Comparison of ENCODE assay signal across 8 cellular contexts in genomic region chr12:12266389-12266872, GRCh38. TPM values are rescaled to one million over a fixed set of nuclear protein-coding genes. Genes with fewer than 3 reads are reported as not detected.
DNase-seq lines count a peak whose midpoint lies in the region; ATAC-seq and TF ChIP-seq lines count a peak whose summit lies in the region.

No MANE protein-coding gene starts in this region.

- H4K8ac ChIP-seq in neuronal stem cell (ENCODE audit: low read depth, low read length) = no peak overlapping the region

- H3K9me3 ChIP-seq in SK-N-MC (ENCODE audit: low read depth, low read length) (no peaks in the 10 kb centered on the region), neuronal stem cell (replicated peaks in 1 of 2; ENCODE audit: control insufficient read depth in 2 of 2, insufficient read depth in 1 of 2, low read depth in 1 of 2, low read length in 2 of 2) (peaks cover 0 to 7% of the 10 kb centered on the region in 2 donors)

- H3K27me3 Mint-ChIP-seq in activated CD4-positive, alpha-beta T cell treated with anti-CD3 and anti-CD28 coated beads for 36 hours = peaks cover 7% of the 10 kb centered on the region

- peaks cover 3 to 5% of the 10 kb centered on the region in 2 donors for H3K4me1 ChIP-seq in neuronal stem cell (ENCODE audit: control insufficient read depth in 2 of 2, insufficient read depth in 1 of 2, low read depth in 1 of 2, low read length in 2 of 2)

- H4K91ac ChIP-seq in neuronal stem cell (ENCODE audit: low read depth, low read length, poor library complexity) = peak overlapping the region; percentile 98

- H3K23ac ChIP-seq in neuronal stem cell (ENCODE audit: low read depth, low read length, poor library complexity) = peak overlapping the region; percentile 98

- peak overlapping the region; percentile 100 for H3K18ac ChIP-seq in neuronal stem cell (ENCODE audit: low read length)

- no CpG with 5 or more reads among the region's 27 CpGs for WGBS in neuronal stem cell (ENCODE audit: extremely low coverage in 2 of 2, insufficient read length in 2 of 2, insufficient replicate concordance in 1 of 2), 2 donors

- no peaks in the 10 kb centered on the region for H3K36me3 Mint-ChIP-seq in activated CD4-positive, alpha-beta T cell treated with anti-CD3 and anti-CD28 coated beads for 36 hours (ENCODE audit: low read depth)

- peak overlapping the region; percentile 100 for H2BK5ac ChIP-seq in neuronal stem cell (ENCODE audit: low read length)

- peak overlapping the region; percentile 100 for H3K14ac ChIP-seq in neuronal stem cell (ENCODE audit: low read length)

- H3K36me3 ChIP-seq in SK-N-MC (ENCODE audit: insufficient read depth, low read length) (no peaks in the 10 kb centered on the region), neuronal stem cell (replicated peaks in 1 of 2; ENCODE audit: control insufficient read depth in 2 of 2, insufficient read depth in 2 of 2, low read length in 2 of 2) (peaks cover 0 to 5% of the 10 kb centered on the region in 2 donors)

- TF ChIP-seq CTCF in fibroblast of mammary gland (conservative IDR thresholded peaks at IDR 0.05; ENCODE audit: control insufficient read depth, insufficient read depth, low read depth, low read length) = no peak

- no peaks in the 10 kb centered on the region for H3K9me3 Mint-ChIP-seq in activated CD4-positive, alpha-beta T cell treated with anti-CD3 and anti-CD28 coated beads for 36 hours (ENCODE audit: low read depth)

- no peak overlapping the region for H3K27ac Mint-ChIP-seq in activated CD4-positive, alpha-beta T cell treated with anti-CD3 and anti-CD28 coated beads for 36 hours

- H2BK120ac ChIP-seq in neuronal stem cell (ENCODE audit: low read depth, low read length) = peak overlapping the region; percentile 100

- intact Hi-C loops in activated CD4-positive, alpha-beta T cell treated with anti-CD3 and anti-CD28 coated beads for 36 hours (cut with DNase I, micrococcal nuclease) = loop anchor here in 1 of 2 experiments (2.0 to 5.0 kb wide), 2 partner anchors 430 to 714 kb away; partner anchors contain the start of gene GPR19

- no peaks in the 10 kb centered on the region for H3K27me3 ChIP-seq in neuronal stem cell (ENCODE audit: control insufficient read depth in 3 of 3, insufficient read depth in 3 of 3, low read depth in 1 of 3, low read length in 3 of 3)

- H3K4me3 ChIP-seq in SK-N-MC (peak overlapping the region; percentile 86), fibroblast of mammary gland (ENCODE audit: control insufficient read depth, low read depth, low read length) (peak overlapping the region; percentile 71), neuronal stem cell (ENCODE audit: low read length in 2 of 2) (peak overlapping the region; percentile 96 to 99)

- peaks cover 5% of the 10 kb centered on the region for H3K79me1 ChIP-seq in neuronal stem cell (ENCODE audit: low read depth, low read length)

- H2BK12ac ChIP-seq in neuronal stem cell (ENCODE audit: low read length) = no peak overlapping the region

- H2BK15ac ChIP-seq in neuronal stem cell (ENCODE audit: low read length) = peak overlapping the region; percentile 67

- peak overlapping the region; percentile 95 for H3K27ac ChIP-seq in SK-N-MC
- peak overlapping the region; percentile 100 for H3K27ac ChIP-seq in neuronal stem cell (replicated peaks; ENCODE audit: low read length)

- peak overlapping the region; percentile 98 for H3K9ac ChIP-seq in SK-N-MC (ENCODE audit: insufficient read length)
- peak overlapping the region; percentile 100 for H3K9ac ChIP-seq in neuronal stem cell (ENCODE audit: low read depth, low read length, poor library complexity)

- peak overlapping the region; percentile 69 for H3K4me2 ChIP-seq in neuronal stem cell (ENCODE audit: insufficient read depth, low read length, poor library complexity, severe bottlenecking)

- peak overlapping the region; percentile 98 for H3K4ac ChIP-seq in neuronal stem cell (ENCODE audit: low read length)

- H3K4me3 Mint-ChIP-seq in activated CD4-positive, alpha-beta T cell treated with anti-CD3 and anti-CD28 coated beads for 36 hours = peak overlapping the region; percentile 82

- H2AFZ ChIP-seq in neuronal stem cell (ENCODE audit: low read length) = peak overlapping the region; percentile 99

- CTCF ChIA-PET in activated CD4-positive, alpha-beta T cell treated with anti-CD3 and anti-CD28 coated beads for 36 hours (lab: Charles Lee) = interaction anchor here (1.2 to 2.9 kb wide), 2 partner anchors 61 to 64 kb away, joined by 3 to 10 read pairs; no protein-coding TSS in a partner anchor

- peak overlapping the region; percentile 4 for H2AK5ac ChIP-seq in neuronal stem cell (ENCODE audit: low read depth, low read length)

- ATAC-seq in activated CD4-positive, alpha-beta T cell treated with anti-CD3 and anti-CD28 coated beads for 36 hours = no peak
- no peak for ATAC-seq in HG02938 (IDR thresholded peaks at IDR 0.05; ENCODE audit: unreplicated experiment)
- no peak for ATAC-seq in GM18909 (IDR thresholded peaks at IDR 0.05; ENCODE audit: poor library complexity, unreplicated experiment)
- ATAC-seq in HG03457 (IDR thresholded peaks at IDR 0.05; ENCODE audit: unreplicated experiment) = no peak

- POLR2A ChIA-PET in activated CD4-positive, alpha-beta T cell treated with anti-CD3 and anti-CD28 coated beads for 36 hours (lab: Charles Lee) = interaction anchor here (0.6 to 1.1 kb wide), 9 partner anchors 16 to 1781 kb away, joined by 3 to 6 read pairs (median 3); no protein-coding TSS in a partner anchor

- H3K4me1 Mint-ChIP-seq in activated CD4-positive, alpha-beta T cell treated with anti-CD3 and anti-CD28 coated beads for 36 hours = peaks cover 24% of the 10 kb centered on the region

- no peak for DNase-seq in activated CD4-positive, alpha-beta T cell treated with anti-CD3 and anti-CD28 coated beads for 36 hours
- DNase-seq in activated CD4-positive, alpha-beta T cell treated with anti-CD3 and anti-CD28 coated beads for 48 hours = no peak
- no peak for DNase-seq in SK-N-MC (ENCODE audit: low read depth, low spot score)
- no peak for DNase-seq in fibroblast of mammary gland (ENCODE audit: low read depth)
- DNase-seq in neuronal stem cell (ENCODE audit: low spot score) = no peak

RNA-seq across cellular contexts. Expression of gene LRP6, which starts 0.4 kb away (rescaled TPM):
- 1 to 10 TPM; 6.8 to 8.2 TPM for total RNA-seq in activated CD4-positive, alpha-beta T cell treated with anti-CD3 and anti-CD28 coated beads for 36 hours
- polyA plus RNA-seq in neuronal stem cell (2013, experiment 1 of 2) = 20.3 TPM
- 20.1 TPM for polyA plus RNA-seq in neuronal stem cell (2013, experiment 2 of 2)
